ENCODE assay signal across 26 cellular contexts in the genomic region with DNA sequence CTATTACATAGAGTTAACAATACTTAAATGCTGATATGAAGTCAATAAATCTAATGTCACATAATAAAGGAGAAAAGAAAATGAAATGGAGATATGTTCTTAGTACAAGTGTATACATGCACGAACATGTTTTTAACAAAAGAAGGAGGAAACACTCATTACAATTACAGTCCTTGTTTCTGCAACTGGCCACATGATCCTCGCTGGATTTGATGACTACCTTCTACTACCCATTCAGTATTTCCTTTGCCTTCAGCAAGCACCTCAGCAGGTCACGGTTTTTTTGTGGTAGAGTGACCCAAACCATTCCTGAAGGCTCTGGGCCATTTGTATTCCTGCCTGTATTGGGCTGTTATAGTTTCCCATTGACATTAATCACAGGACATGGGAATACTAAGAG.
"Had no signal": no experiment of that assay in that cellular context is flagged by ENCODE, and none has a peak within 500 bp of the region (broad histone marks: within the 10 kb centered on the region; RNA-seq: fewer than 3 reads in every experiment).

No MANE protein-coding gene starts in this region.

- H3K36me3 Mint-ChIP-seq: naive thymus-derived CD4-positive, alpha-beta T cell; neural progenitor cell; stimulated activated effector memory CD8-positive, alpha-beta T cell treated with anti-CD3 and anti-CD28 coated beads, Interleukin-12 subunit alpha, Interleukin-12 subunit beta, amount 100 ng/mL, for 72 hours had no signal

- H3K27ac ChIP-seq: dorsolateral prefrontal cortex, esophagus muscularis mucosa, heart right ventricle, left lung, neural progenitor cell, parathyroid adenoma, prostate gland, right atrium auricular region, sigmoid colon, stomach, thyroid gland, vagina had no signal

- H3K4me3 Mint-ChIP-seq: naive thymus-derived CD4-positive, alpha-beta T cell; nephron; neural progenitor cell; stimulated activated effector memory CD8-positive, alpha-beta T cell treated with anti-CD3 and anti-CD28 coated beads, Interleukin-12 subunit alpha, Interleukin-12 subunit beta, amount 100 ng/mL, for 72 hours had no signal

- H3K27ac Mint-ChIP-seq: naive thymus-derived CD4-positive, alpha-beta T cell; nephron; neural progenitor cell; stimulated activated effector memory CD8-positive, alpha-beta T cell treated with anti-CD3 and anti-CD28 coated beads, Interleukin-12 subunit alpha, Interleukin-12 subunit beta, amount 100 ng/mL, for 72 hours had no signal

- DNase-seq: dorsolateral prefrontal cortex; effector CD4-positive, alpha-beta T cell; foreskin melanocyte; glutamatergic neuron; heart right ventricle; hippocampal formation; left cardiac atrium; left lung; mesendoderm; midbrain; naive thymus-derived CD4-positive, alpha-beta T cell; sigmoid colon; stimulated activated CD4-positive, alpha-beta T cell treated with anti-CD3 and anti-CD28 coated beads, Interleukin-2, amount 100 ng/mL, for 24 hours; stimulated activated CD4-positive, alpha-beta T cell treated with anti-CD3 and anti-CD28 coated beads, Interleukin-4, amount 100 ng/mL, for 24 hours; stimulated activated naive CD4-positive, alpha-beta T cell treated with Interleukin-2 at 50 U/mL for 16 hours; stomach; thyroid gland; trophoblast cell had no signal

- H3K27me3 Mint-ChIP-seq: naive thymus-derived CD4-positive, alpha-beta T cell had no signal

- ATAC-seq: heart right ventricle; left cardiac atrium; left lung; naive thymus-derived CD4-positive, alpha-beta T cell; stimulated activated effector memory CD8-positive, alpha-beta T cell treated with anti-CD3 and anti-CD28 coated beads, Interleukin-12 subunit alpha, Interleukin-12 subunit beta, amount 100 ng/mL, for 72 hours had no signal

- H3K4me1 ChIP-seq: esophagus muscularis mucosa, heart right ventricle, left lung, neural progenitor cell, parathyroid adenoma, prostate gland, right atrium auricular region, sigmoid colon, stomach, thyroid gland, vagina had no signal

- H3K27me3 ChIP-seq: dorsolateral prefrontal cortex, esophagus muscularis mucosa, heart right ventricle, left lung, neural progenitor cell, right atrium auricular region, sigmoid colon, stomach, thyroid gland, vagina had no signal

- H3K4me1 Mint-ChIP-seq: naive thymus-derived CD4-positive, alpha-beta T cell; nephron; neural progenitor cell; stimulated activated effector memory CD8-positive, alpha-beta T cell treated with anti-CD3 and anti-CD28 coated beads, Interleukin-12 subunit alpha, Interleukin-12 subunit beta, amount 100 ng/mL, for 72 hours had no signal
